8 cellular contexts compared by ENCODE assay signal in genomic region chr3:16300881-16301359, GRCh38. TPM values are rescaled to one million over a fixed set of nuclear protein-coding genes. Genes with fewer than 3 reads are reported as not detected.
A peak's percentile ranks its signal among the peaks of the same experiment; 100 is the strongest.
DNase-seq lines count a peak whose midpoint lies in the region; ATAC-seq, FAIRE-seq and TF ChIP-seq lines count a peak whose summit lies in the region.

No MANE protein-coding gene starts in this region.

- H3K4me1 Mint-ChIP-seq in astrocyte (ENCODE audit: low read depth, unreplicated experiment) (peaks cover 29% of the 10 kb centered on the region), type B pancreatic cell (ENCODE audit: unreplicated experiment) (peaks cover 12% of the 10 kb centered on the region)

- no TSS peak for BruUV-seq in HepG2 (replicated peaks; lab: Mats Ljungman, UMichigan)

- TF ChIP-seq RAD21 in HepG2 (CRISPR knock-in tag; IDR thresholded peaks at IDR 0.05): no peak

- H4K20me1 ChIP-seq in HepG2 (ENCODE audit: insufficient read depth, low read length) (no peaks in the 10 kb centered on the region), astrocyte (ENCODE audit: insufficient read depth, low read length) (no peaks in the 10 kb centered on the region)

- H2AFZ ChIP-seq in HepG2 (ENCODE audit: low read length) (no peak overlapping the region), astrocyte (ENCODE audit: low read depth, low read length) (no peak overlapping the region)

- intact Hi-C loops in right lobe of liver (cut with DNase I) (no loop called here), HepG2 (cut with micrococcal nuclease; ENCODE audit: unreplicated experiment) (no loop called here)

- H3K36me3 ChIP-seq in right lobe of liver (peaks cover 0 to 14% (median 3%) of the 10 kb centered on the region in 4 donors), HepG2 (replicated peaks in 1 of 2; ENCODE audit: control insufficient read depth in 1 of 2, insufficient read depth in 2 of 2, low read length in 2 of 2) (peaks cover 12 to 71% of the 10 kb centered on the region in 2 experiments), HUES48 (ENCODE audit: control insufficient read depth, insufficient read depth, low read length) (peaks cover 55% of the 10 kb centered on the region), astrocyte (ENCODE audit: insufficient read depth, low read length) (no peaks in the 10 kb centered on the region), upper lobe of left lung (peaks cover 0 to 4% (median 0%) of the 10 kb centered on the region in 4 donors)

- H3K9ac ChIP-seq in HepG2 (ENCODE audit: insufficient read depth, low read depth, low read length) (no peak overlapping the region), HUES48 (ENCODE audit: low read depth, low read length) (no peak overlapping the region), astrocyte (ENCODE audit: low read length) (no peak overlapping the region)

- H3K27me3 Mint-ChIP-seq in astrocyte (ENCODE audit: low read depth, unreplicated experiment): no peaks in the 10 kb centered on the region
- no peaks in the 10 kb centered on the region for H3K27me3 Mint-ChIP-seq in type B pancreatic cell

- H3K4me3 Mint-ChIP-seq in astrocyte (ENCODE audit: unreplicated experiment) (no peak overlapping the region), type B pancreatic cell (no peak overlapping the region)

- CTCF ChIA-PET in HepG2 (lab: Yijun Ruan, JAX; ENCODE audit: low intra/inter-chr PET ratio, low total read pairs): no interaction called here

- no peaks in the 10 kb centered on the region for H3K79me2 ChIP-seq in HepG2 (ENCODE audit: insufficient read depth, low read length)
- no peaks in the 10 kb centered on the region for H3K79me2 ChIP-seq in astrocyte (ENCODE audit: insufficient read depth, low read length)

- POLR2A ChIA-PET in HepG2 (lab: Yijun Ruan, JAX): no interaction called here

- H3K4me2 ChIP-seq in HepG2 (ENCODE audit: low read depth, low read length) (no peak overlapping the region), astrocyte (ENCODE audit: low read length) (no peak overlapping the region)

- 40% methylated on average over 1 of the region's 2 CpGs for WGBS in right lobe of liver (ENCODE audit: insufficient coverage, low coverage, low lambda C conversion rate, missing lambda C conversion rate)
- 96% methylated on average over 2 of the region's 2 CpGs for WGBS in HepG2 (ENCODE audit: low lambda C conversion rate)
- whole genome bisulfite sequencing in upper lobe of left lung, 2 donors: 48 to 56% methylated on average over 2 of the region's 2 CpGs

- TF ChIP-seq CTCF in right lobe of liver (IDR thresholded peaks at IDR 0.05): no peak
- TF ChIP-seq CTCF in HepG2 (CRISPR knock-in tag; IDR thresholded peaks at IDR 0.05): no peak
- TF ChIP-seq CTCF in astrocyte (IDR thresholded peaks at IDR 0.05; ENCODE audit: insufficient read depth, low read depth, low read length): no peak
- TF ChIP-seq CTCF in upper lobe of left lung (IDR thresholded peaks at IDR 0.05): no peak
- no peak for TF ChIP-seq CTCF in type B pancreatic cell (conservative IDR thresholded peaks at IDR 0.05)

- H3K9me3 ChIP-seq in right lobe of liver (no peaks in the 10 kb centered on the region), HepG2 (ENCODE audit: low read length) (no peaks in the 10 kb centered on the region), HUES48 (ENCODE audit: control insufficient read depth, insufficient read depth, low read length) (no peaks in the 10 kb centered on the region; the same call in 1 of the 2 replicates), astrocyte (ENCODE audit: insufficient read depth, low read depth, low read length) (no peaks in the 10 kb centered on the region), upper lobe of left lung (no peaks in the 10 kb centered on the region)

- no peak for TF ChIP-seq POLR2A in right lobe of liver (IDR thresholded peaks at IDR 0.05)
- TF ChIP-seq POLR2A in HepG2 (IDR thresholded peaks at IDR 0.05; ENCODE audit: insufficient read depth in 1 of 2, low read depth in 2 of 2, low read length in 2 of 2): no peak
- TF ChIP-seq POLR2A in upper lobe of left lung (IDR thresholded peaks at IDR 0.05): peak in 1 of 4 donors; percentile 25

- in situ Hi-C loops in HepG2 (cut with HindIII; ENCODE audit: extremely low pct_ligation_motif_present, low pct_unique_long_range_greater_than_20kb): no loop called here

- H3K4me1 ChIP-seq in right lobe of liver: peaks cover 0 to 27% (median 10%) of the 10 kb centered on the region in 4 donors
- no peaks in the 10 kb centered on the region for H3K4me1 ChIP-seq in HepG2 (ENCODE audit: insufficient read depth, low read length)
- peaks cover 38% of the 10 kb centered on the region for H3K4me1 ChIP-seq in HUES48 (ENCODE audit: control insufficient read depth, insufficient read depth, low read length)
- H3K4me1 ChIP-seq in astrocyte (ENCODE audit: insufficient read depth, low read length): no peaks in the 10 kb centered on the region
- H3K4me1 ChIP-seq in upper lobe of left lung: peaks cover 0 to 30% (median 17%) of the 10 kb centered on the region in 4 donors

- no peaks in the 10 kb centered on the region for H3K27me3 ChIP-seq in right lobe of liver
- no peaks in the 10 kb centered on the region for H3K27me3 ChIP-seq in HepG2 (ENCODE audit: control insufficient read depth in 1 of 2, insufficient read depth in 2 of 2, low read length in 2 of 2)
- no peaks in the 10 kb centered on the region for H3K27me3 ChIP-seq in HUES48 (ENCODE audit: control insufficient read depth, insufficient read depth, low read length)
- no peaks in the 10 kb centered on the region for H3K27me3 ChIP-seq in astrocyte (ENCODE audit: insufficient read depth, low read length)
- H3K27me3 ChIP-seq in upper lobe of left lung: no peaks in the 10 kb centered on the region

- H3K27ac Mint-ChIP-seq in astrocyte (ENCODE audit: unreplicated experiment): peak overlapping the region; percentile 77
- no peak overlapping the region for H3K27ac Mint-ChIP-seq in type B pancreatic cell

- no peak for DNase-seq in right lobe of liver
- no peak for DNase-seq in HepG2 (ENCODE audit: low spot score)
- no peak for DNase-seq in astrocyte (ENCODE audit: low read depth)
- peak in 1 of 2 donors; percentile 47 for DNase-seq in upper lobe of left lung
- no peak for DNase-seq in type B pancreatic cell (ENCODE audit: extremely low spot score, unreplicated experiment)
- no peak for DNase-seq in NCI-H2196 (lab: John Stamatoyannopoulos, UW; ENCODE audit: unreplicated experiment)
- no peak for DNase-seq in stimulated activated CD8-positive, alpha-beta memory T cell treated with anti-CD3 and anti-CD28 coated beads, Interleukin-4, amount 100 ng/mL, for 48 hours

- H3K36me3 Mint-ChIP-seq in astrocyte (ENCODE audit: low read depth, unreplicated experiment): peaks cover 18% of the 10 kb centered on the region
- peaks cover 51% of the 10 kb centered on the region for H3K36me3 Mint-ChIP-seq in type B pancreatic cell

- ATAC-seq in right lobe of liver (peak; percentile 14 to 53 (median 20)), HepG2 (no peak), upper lobe of left lung (ENCODE audit: low FRiP score in 2 of 2) (peak; percentile 50 to 71)

- H3K27ac ChIP-seq in right lobe of liver: peak overlapping the region in 1 of 3 donors; percentile 16
- no peak overlapping the region for H3K27ac ChIP-seq in HepG2 (ENCODE audit: extremely low read length, insufficient read depth, low read length)
- H3K27ac ChIP-seq in HUES48 (ENCODE audit: low read depth, low read length): peak overlapping the region; percentile 89
- H3K27ac ChIP-seq in astrocyte (ENCODE audit: low read depth, low read length): no peak overlapping the region
- peak overlapping the region; percentile 12 to 70 (median 45) for H3K27ac ChIP-seq in upper lobe of left lung

- FAIRE-seq in HepG2 (lab: Jason Lieb, UNC): no peak
- FAIRE-seq in astrocyte (lab: Jason Lieb, UNC): no peak

- H3K4me3 ChIP-seq in right lobe of liver: no peak overlapping the region
- H3K4me3 ChIP-seq in HepG2 (replicated peaks in 1 of 3; ENCODE audit: insufficient read depth in 1 of 3, low read depth in 2 of 3, low read length in 3 of 3): no peak overlapping the region
- H3K4me3 ChIP-seq in HUES48 (ENCODE audit: low read depth, low read length): no peak overlapping the region
- H3K4me3 ChIP-seq in astrocyte (ENCODE audit: insufficient read depth, low read depth, low read length): no peak overlapping the region
- peak overlapping the region in 1 of 4 donors; percentile 21 for H3K4me3 ChIP-seq in upper lobe of left lung

- H3K9me3 Mint-ChIP-seq in astrocyte (ENCODE audit: unreplicated experiment) (no peaks in the 10 kb centered on the region), type B pancreatic cell (no peaks in the 10 kb centered on the region)

- TF ChIP-seq EP300 in HepG2 (IDR thresholded peaks at IDR 0.05; ENCODE audit: low read depth in 2 of 2, low read length in 2 of 2) (no peak), HepG2 (CRISPR knock-in tag; IDR thresholded peaks at IDR 0.05; ENCODE audit: borderline replicate concordance) (no peak), upper lobe of left lung (IDR thresholded peaks at IDR 0.05) (no peak)

RNA-seq across cellular contexts. Expression of gene OXNAD1, which starts 35.9 kb away (rescaled TPM):
- total RNA-seq in right lobe of liver: 10 to 100 TPM in 5 of 6 experiments, 1 to 10 TPM in 1; 8.1 to 27.2 (median 16.2) TPM
- total RNA-seq in HepG2 (2016; rRNA removed; fragmentation: Illumina TruSeq; extraction: Trizol): 18.8 and 25.2 TPM in 2 replicates
- 25.2 and 28.2 TPM in 2 replicates for total RNA-seq in HepG2 (2016; cell fraction: cytosol; rRNA removed; fragmentation: Illumina TruSeq; extraction: Trizol; ENCODE audit: low read depth)
- total RNA-seq in HepG2 (2016; cell fraction: insoluble cytoplasmic fraction; rRNA removed; fragmentation: Illumina TruSeq; extraction: Trizol): 19.7 and 23.1 TPM in 2 replicates
- total RNA-seq in HepG2 (2016; cell fraction: membrane; rRNA removed; fragmentation: Illumina TruSeq; extraction: Trizol): 13.5 and 18.2 TPM in 2 replicates
- 38.3 and 44.7 TPM in 2 replicates for total RNA-seq in HepG2 (2016; cell fraction: nucleus; rRNA removed; fragmentation: Illumina TruSeq; extraction: Trizol)
- 8.8 and 9.9 TPM in 2 replicates for polyA plus RNA-seq in HepG2 (2011; rRNA removed)
- 6.6 and 8.2 TPM in 2 replicates for polyA plus RNA-seq in HepG2 (2011; cell fraction: cytosol; rRNA removed)
- polyA plus RNA-seq in HepG2 (2011; cell fraction: nucleus; rRNA removed): 10.2 and 12.1 TPM in 2 replicates
- 7.0 and 7.7 TPM in 2 replicates for polyA plus RNA-seq in HepG2 (2012)
- polyA plus RNA-seq in HepG2 (2016; cell fraction: cytosol; fragmentation: Illumina TruSeq; extraction: Trizol; ENCODE audit: low read depth): 1.7 and 3.2 TPM in 2 replicates
- polyA plus RNA-seq in HepG2 (2016; cell fraction: insoluble cytoplasmic fraction; fragmentation: Illumina TruSeq; extraction: Trizol; ENCODE audit: low read depth): 19.0 and 22.1 TPM in 2 replicates
- 4.3 and 6.7 TPM in 2 replicates for polyA plus RNA-seq in HepG2 (2016; cell fraction: membrane; fragmentation: Illumina TruSeq; extraction: Trizol; ENCODE audit: low read depth)
- 12.2 and 14.2 TPM in 2 replicates for polyA plus RNA-seq in HepG2 (2016; cell fraction: nucleus; fragmentation: Illumina TruSeq; extraction: Trizol; ENCODE audit: insufficient read depth, low read depth)
- polyA minus RNA-seq in HepG2 (2011; rRNA and poly(A)+ RNA removed; ENCODE audit: low replicate concordance): 24.6 and 49.5 TPM in 2 replicates
- 5.4 and 6.4 TPM in 2 replicates for polyA minus RNA-seq in HepG2 (2011; cell fraction: cytosol; rRNA and poly(A)+ RNA removed)
- polyA minus RNA-seq in HepG2 (2011; cell fraction: nucleus; rRNA and poly(A)+ RNA removed): 64.5 and 66.2 TPM in 2 replicates
- total RNA-seq in astrocyte: 10.5 and 10.6 TPM in 2 replicates
- 10 to 100 TPM in 5 of 6 donors, 1 to 10 TPM in 1; 7.2 to 20.9 (median 11.0) TPM for total RNA-seq in upper lobe of left lung
- 15.1 and 16.0 TPM in 2 replicates for total RNA-seq in type B pancreatic cell (ENCODE audit: low replicate concordance)

RNA-seq across cellular contexts. Expression of gene DPH3, which starts 36.2 kb away (rescaled TPM):
- total RNA-seq in right lobe of liver (10 to 100 TPM in 5 of 6 experiments, 1 to 10 TPM in 1; 9.7 to 15.0 (median 12.9) TPM), HepG2 (2016; rRNA removed; fragmentation: Illumina TruSeq; extraction: Trizol) (21.6 and 40.0 TPM in 2 replicates), astrocyte (55.3 and 61.5 TPM in 2 replicates), upper lobe of left lung (10 to 100 TPM in 4 of 6 donors, 1 to 10 TPM in 2; 7.3 to 33.1 (median 21.3) TPM), type B pancreatic cell (ENCODE audit: low replicate concordance) (30.0 and 30.2 TPM in 2 replicates)
- 14.7 and 18.5 TPM in 2 replicates for total RNA-seq in HepG2 (2016; cell fraction: cytosol; rRNA removed; fragmentation: Illumina TruSeq; extraction: Trizol; ENCODE audit: low read depth)
- total RNA-seq in HepG2 (2016; cell fraction: insoluble cytoplasmic fraction; rRNA removed; fragmentation: Illumina TruSeq; extraction: Trizol): 21.8 and 34.1 TPM in 2 replicates
- 37.4 and 40.6 TPM in 2 replicates for total RNA-seq in HepG2 (2016; cell fraction: membrane; rRNA removed; fragmentation: Illumina TruSeq; extraction: Trizol)
- 10.6 and 11.0 TPM in 2 replicates for total RNA-seq in HepG2 (2016; cell fraction: nucleus; rRNA removed; fragmentation: Illumina TruSeq; extraction: Trizol)
- polyA plus RNA-seq in HepG2 (2011; rRNA removed): 15.6 and 18.3 TPM in 2 replicates
- 6.7 and 10.0 TPM in 2 replicates for polyA plus RNA-seq in HepG2 (2011; cell fraction: cytosol; rRNA removed)
- polyA plus RNA-seq in HepG2 (2011; cell fraction: nucleus; rRNA removed): 2.0 and 3.6 TPM in 2 replicates
- polyA plus RNA-seq in HepG2 (2012): 23.4 and 26.6 TPM in 2 replicates
- 53.4 and 78.8 TPM in 2 replicates for polyA plus RNA-seq in HepG2 (2016; cell fraction: cytosol; fragmentation: Illumina TruSeq; extraction: Trizol; ENCODE audit: low read depth)
- 73.2 and 81.4 TPM in 2 replicates for polyA plus RNA-seq in HepG2 (2016; cell fraction: insoluble cytoplasmic fraction; fragmentation: Illumina TruSeq; extraction: Trizol; ENCODE audit: low read depth)
- polyA plus RNA-seq in HepG2 (2016; cell fraction: membrane; fragmentation: Illumina TruSeq; extraction: Trizol; ENCODE audit: low read depth): 73.1 and 94.3 TPM in 2 replicates
- 30.4 and 35.4 TPM in 2 replicates for polyA plus RNA-seq in HepG2 (2016; cell fraction: nucleus; fragmentation: Illumina TruSeq; extraction: Trizol; ENCODE audit: insufficient read depth, low read depth)
- 5.6 and 6.9 TPM in 2 replicates for polyA minus RNA-seq in HepG2 (2011; rRNA and poly(A)+ RNA removed; ENCODE audit: low replicate concordance)
- 6.9 and 8.9 TPM in 2 replicates for polyA minus RNA-seq in HepG2 (2011; cell fraction: cytosol; rRNA and poly(A)+ RNA removed)
- polyA minus RNA-seq in HepG2 (2011; cell fraction: nucleus; rRNA and poly(A)+ RNA removed): 6.0 and 7.2 TPM in 2 replicates

Comparison
In these comparisons a context has a peak if more than half of its experiments do, and no peak if none do; other contexts are left out.
1. H3K27ac ChIP-seq: peak in HUES48 (single experiment) and upper lobe of left lung (4 of 4); none in HepG2 (single experiment) and astrocyte (single experiment).